Comparison of ENCODE assay signal across 8 cellular contexts in the genomic region with DNA sequence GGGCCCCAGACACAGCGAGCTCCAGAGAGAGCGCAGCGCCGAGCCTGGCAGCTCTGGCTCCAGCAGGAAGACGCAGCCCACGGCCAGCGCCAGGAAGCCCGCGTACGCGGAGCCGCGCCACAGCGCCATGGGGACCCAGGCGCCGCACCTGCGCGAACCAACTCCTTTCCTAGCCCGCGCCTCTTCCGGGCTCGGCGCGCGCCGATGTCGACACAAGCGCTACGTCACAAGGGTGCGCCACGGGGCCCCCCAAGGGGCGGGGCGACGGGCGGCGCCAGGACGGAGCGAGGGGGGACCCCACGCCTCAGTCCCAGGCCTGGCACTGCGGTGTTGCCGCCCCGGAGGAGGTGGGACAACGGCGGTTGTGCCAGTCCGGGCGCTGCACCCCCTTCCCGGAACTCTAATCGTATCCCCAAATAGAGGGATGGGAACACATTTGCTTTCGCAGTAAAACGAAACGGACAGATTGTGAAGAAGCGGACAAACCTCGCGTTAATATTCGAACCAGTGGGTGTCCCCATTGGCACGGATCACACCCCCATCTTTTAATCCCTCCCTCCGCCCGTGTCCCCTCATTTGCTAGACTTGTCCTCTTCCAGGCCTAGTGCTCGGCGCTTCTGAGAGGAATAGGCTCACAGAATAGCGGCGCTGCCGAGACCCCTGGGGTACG. TPM values are rescaled to one million over a fixed set of nuclear protein-coding genes. Genes with fewer than 3 reads are reported as not detected.
DNase-seq lines count a peak whose midpoint lies in the region; ATAC-seq and TF ChIP-seq lines count a peak whose summit lies in the region.

A gene (minus strand): TSS at position 196 of the 670 bp plus-strand sequence. CDS start 67 bp downstream, at position 129.

- H3K4me3 Mint-ChIP-seq in T-helper 17 cell: peak within 1 kb of the TSS; percentile 99

- H3K4me1 ChIP-seq in left ventricle myocardium inferior (peaks cover 40% of the 10 kb centered on the region), prostate gland (replicated peaks) (no peaks in the 10 kb centered on the region)

- DNase-seq in NCI-H187 (lab: John Stamatoyannopoulos, UW) (peak; percentile 76 to 77), T-helper 17 cell (peak; percentile 94 to 97 (median 96)), amygdala (lab: John Stamatoyannopoulos, UW) (peak; percentile 53 to 95 (median 85)), left ventricle myocardium inferior (peak; percentile 90), prostate gland (ENCODE audit: low spot score) (peak; percentile 87), ureter (ENCODE audit: low spot score) (peak; percentile 93)

- H3K27me3 ChIP-seq in left ventricle myocardium inferior (ENCODE audit: low read depth): no peaks in the 10 kb centered on the region
- H3K27me3 ChIP-seq in prostate gland (replicated peaks; ENCODE audit: insufficient read depth): no peaks in the 10 kb centered on the region

- H3K4me1 Mint-ChIP-seq in T-helper 17 cell: peaks cover 63% of the 10 kb centered on the region

- peaks cover 7% of the 10 kb centered on the region for H3K36me3 Mint-ChIP-seq in T-helper 17 cell (ENCODE audit: low read depth)

- H3K9me3 ChIP-seq in T-helper 17 cell (ENCODE audit: control insufficient read depth, low read length, poor library complexity, severe bottlenecking) (no peaks in the 10 kb centered on the region), left ventricle myocardium inferior (replicated peaks) (no peaks in the 10 kb centered on the region), prostate gland (no peaks in the 10 kb centered on the region)

- no peaks in the 10 kb centered on the region for H3K36me3 ChIP-seq in left ventricle myocardium inferior
- H3K36me3 ChIP-seq in prostate gland: no peaks in the 10 kb centered on the region

- intact Hi-C loops in left ventricle myocardium inferior (cut with micrococcal nuclease) (no loop called here), prostate gland (cut with DNase I) (loop anchor here (2.0 to 5.0 kb wide), 2 partner anchors 299 to 489 kb away; no protein-coding TSS in a partner anchor)

- ATAC-seq in GM18499 (IDR thresholded peaks at IDR 0.05; ENCODE audit: insufficient read depth, unreplicated experiment): peak; percentile 42
- ATAC-seq in HG02938 (IDR thresholded peaks at IDR 0.05; ENCODE audit: unreplicated experiment): peak; percentile 70
- ATAC-seq in T-helper 17 cell: peak; percentile 80

- WGBS in prostate gland: under 1% methylated on average over 48 of the region's 64 CpGs

- H3K4me3 ChIP-seq in left ventricle myocardium inferior: peak within 1 kb of the TSS; percentile 100
- H3K4me3 ChIP-seq in prostate gland: peak within 1 kb of the TSS; percentile 92 to 99

- TF ChIP-seq CTCF in left ventricle myocardium inferior (IDR thresholded peaks at IDR 0.05; ENCODE audit: borderline replicate concordance) (no peak), prostate gland (IDR thresholded peaks at IDR 0.05) (peak in 1 of 4 experiments; percentile 38)

- TF ChIP-seq POLR2A in prostate gland (IDR thresholded peaks at IDR 0.05): peak; percentile 89

- H3K27me3 Mint-ChIP-seq in T-helper 17 cell: no peaks in the 10 kb centered on the region

- H3K27ac ChIP-seq in left ventricle myocardium inferior (replicated peaks) (peak within 1 kb of the TSS; percentile 95), prostate gland (peak within 1 kb of the TSS; percentile 85 to 89)

- H3K27ac Mint-ChIP-seq in T-helper 17 cell: peak within 1 kb of the TSS; percentile 95

RNA-seq across cellular contexts. Expression of the gene that starts here (rescaled TPM):
- total RNA-seq in T-helper 17 cell (100 to 1,000 TPM; 115 to 124 TPM), left ventricle myocardium inferior (9.1 TPM), prostate gland (100 to 1,000 TPM in 1 of 2 donors, 10 to 100 TPM in 1; 74.6 to 102 TPM), ureter (58.0 TPM)

Comparison
In these comparisons a context has a peak if more than half of its experiments do, and no peak if none do; other contexts are left out.
1. Peak in every context shown above with its lines: DNase-seq, ATAC-seq, H3K4me3 ChIP-seq and H3K27ac ChIP-seq.